11 cellular contexts compared by ENCODE assay signal in genomic region chr20:47607208-47607613, GRCh38.
A peak's percentile ranks its signal among the peaks of the same experiment; 100 is the strongest.
DNase-seq lines count a peak whose midpoint lies in the region; ATAC-seq, FAIRE-seq and TF ChIP-seq lines count a peak whose summit lies in the region.
"Had no signal": no experiment of that assay in that cellular context is flagged by ENCODE, and none has a peak within 500 bp of the region (broad histone marks: within the 10 kb centered on the region; RNA-seq: fewer than 3 reads in every experiment).

No MANE protein-coding gene starts in this region.

- no peaks in the 10 kb centered on the region for H3K9me3 ChIP-seq in CD4-positive, CD25-positive, alpha-beta regulatory T cell (ENCODE audit: control insufficient read depth in 2 of 2, low read length in 2 of 2)
- H3K9me3 ChIP-seq in keratinocyte (ENCODE audit: control insufficient read depth, low read depth, low read length) (no peaks in the 10 kb centered on the region), tibial artery (no peaks in the 10 kb centered on the region)
- H3K9me3 ChIP-seq: SJSA1 had no signal

- H3K27ac ChIP-seq in CD4-positive, CD25-positive, alpha-beta regulatory T cell (ENCODE audit: insufficient read depth, low read length, poor library complexity, severe bottlenecking): peak overlapping the region; percentile 61
- peak overlapping the region; percentile 59 for H3K27ac ChIP-seq in keratinocyte (ENCODE audit: control insufficient read depth, insufficient read depth, low read length)
- no peak overlapping the region for H3K27ac ChIP-seq in tibial artery
- H3K27ac ChIP-seq: SJSA1 had no signal

- TF ChIP-seq CTCF in keratinocyte (optimal IDR thresholded peaks at IDR 0.05 in 1 of 3, IDR thresholded peaks at IDR 0.05 in 1 of 3, conservative IDR thresholded peaks at IDR 0.05 in 1 of 3; ENCODE audit: extremely low read depth in 1 of 3, insufficient read depth in 2 of 3, low read length in 3 of 3) (no peak), tibial artery (IDR thresholded peaks at IDR 0.05) (no peak)

- no peak overlapping the region for H2AFZ ChIP-seq in keratinocyte (ENCODE audit: control insufficient read depth, low read length)

- H3K36me3 ChIP-seq in CD4-positive, CD25-positive, alpha-beta regulatory T cell (ENCODE audit: control insufficient read depth, insufficient read depth, low read length): no peaks in the 10 kb centered on the region
- H3K36me3 ChIP-seq in keratinocyte (ENCODE audit: control insufficient read depth in 2 of 2, extremely low read depth in 1 of 2, insufficient read depth in 2 of 2, low read length in 2 of 2) (no peaks in the 10 kb centered on the region), tibial artery (no peaks in the 10 kb centered on the region)
- H3K36me3 ChIP-seq: heart left ventricle, SJSA1 had no signal

- peak overlapping the region; percentile 11 to 91 (median 24) for H3K27ac Mint-ChIP-seq in CD4-positive, CD25-positive, alpha-beta regulatory T cell
- H3K27ac Mint-ChIP-seq in activated T-helper 17 cell treated with anti-CD3 and anti-CD28 coated beads, Interleukin-2, amount 50 U/mL, for 72 hours: peak overlapping the region; percentile 94

- peaks cover 71% of the 10 kb centered on the region for H3K4me1 ChIP-seq in CD4-positive, CD25-positive, alpha-beta regulatory T cell (ENCODE audit: control insufficient read depth, insufficient read depth, low read length, poor library complexity, severe bottlenecking)
- peaks cover 20% of the 10 kb centered on the region for H3K4me1 ChIP-seq in keratinocyte (ENCODE audit: control insufficient read depth, extremely low read depth, insufficient read depth, low read length)
- H3K4me1 ChIP-seq in tibial artery: peaks cover 0 to 18% (median 9%) of the 10 kb centered on the region in 4 donors

- no peak for FAIRE-seq in keratinocyte (lab: Jason Lieb, UNC)
- no peak for FAIRE-seq in frontal cortex (lab: Jason Lieb, UNC)
- FAIRE-seq: urothelium cell line had no signal

- peak overlapping the region; percentile 47 for H3K4me2 ChIP-seq in keratinocyte (ENCODE audit: control insufficient read depth, extremely low read depth, insufficient read depth, low read depth, low read length)

- no peaks in the 10 kb centered on the region for H4K20me1 ChIP-seq in keratinocyte (ENCODE audit: control insufficient read depth, extremely low read depth, insufficient read depth, low read length)

- no peaks in the 10 kb centered on the region for H3K9me1 ChIP-seq in keratinocyte (ENCODE audit: control insufficient read depth, extremely low read depth, insufficient read depth, low read length)

- no peaks in the 10 kb centered on the region for H3K27me3 Mint-ChIP-seq in CD4-positive, CD25-positive, alpha-beta regulatory T cell
- H3K27me3 Mint-ChIP-seq in activated T-helper 17 cell treated with anti-CD3 and anti-CD28 coated beads, Interleukin-2, amount 50 U/mL, for 72 hours: no peaks in the 10 kb centered on the region

- peak overlapping the region in 3 of 4 donors; percentile 12 to 60 (median 14) for H3K4me3 Mint-ChIP-seq in CD4-positive, CD25-positive, alpha-beta regulatory T cell
- peak overlapping the region; percentile 74 for H3K4me3 Mint-ChIP-seq in activated T-helper 17 cell treated with anti-CD3 and anti-CD28 coated beads, Interleukin-2, amount 50 U/mL, for 72 hours

- peaks cover 10% of the 10 kb centered on the region for H3K36me3 Mint-ChIP-seq in CD4-positive, CD25-positive, alpha-beta regulatory T cell
- peaks cover 46% of the 10 kb centered on the region for H3K36me3 Mint-ChIP-seq in activated T-helper 17 cell treated with anti-CD3 and anti-CD28 coated beads, Interleukin-2, amount 50 U/mL, for 72 hours (ENCODE audit: low read depth)

- H3K9me3 Mint-ChIP-seq in CD4-positive, CD25-positive, alpha-beta regulatory T cell: no peaks in the 10 kb centered on the region
- H3K9me3 Mint-ChIP-seq in activated T-helper 17 cell treated with anti-CD3 and anti-CD28 coated beads, Interleukin-2, amount 50 U/mL, for 72 hours: no peaks in the 10 kb centered on the region

- H3K4me3 ChIP-seq in CD4-positive, CD25-positive, alpha-beta regulatory T cell (ENCODE audit: low read depth, low read length): peak overlapping the region; percentile 52
- no peak overlapping the region for H3K4me3 ChIP-seq in keratinocyte (ENCODE audit: control insufficient read depth in 2 of 3, extremely low read depth in 1 of 3, insufficient read depth in 2 of 3, low read depth in 1 of 3, low read length in 3 of 3)
- no peak overlapping the region for H3K4me3 ChIP-seq in tibial artery
- H3K4me3 ChIP-seq: heart left ventricle, SJSA1 had no signal

- ATAC-seq in CD4-positive, CD25-positive, alpha-beta regulatory T cell (ENCODE audit: low read depth in 2 of 2): peak; percentile 40 to 60
- peak; percentile 67 for ATAC-seq in activated T-helper 17 cell treated with anti-CD3 and anti-CD28 coated beads, Interleukin-2, amount 50 U/mL, for 72 hours (replicated peaks)
- ATAC-seq: heart left ventricle had no signal

- DNase-seq in CD4-positive, CD25-positive, alpha-beta regulatory T cell: peak in 1 of 3 donors; percentile 60
- DNase-seq in KBM-7 (peak; percentile 20), keratinocyte (ENCODE audit: low read depth, low spot score) (no peak), frontal cortex (ENCODE audit: low spot score in 2 of 2) (no peak), tibial artery (no peak), UCSD-AML1 (lab: John Stamatoyannopoulos, UW; ENCODE audit: unreplicated experiment) (no peak), SW 1271 (lab: John Stamatoyannopoulos, UW) (no peak)
- DNase-seq: heart left ventricle had no signal

- intact Hi-C loops in tibial artery (cut with DNase I; ENCODE audit: low total_unique reads): no loop called here

- in situ Hi-C loops in KBM-7 (cut with MboI; ENCODE audit: low pct_unique_long_range_greater_than_20kb, low sequenced_read_pairs): no loop called here

- no peaks in the 10 kb centered on the region for H3K27me3 ChIP-seq in CD4-positive, CD25-positive, alpha-beta regulatory T cell (ENCODE audit: control insufficient read depth, insufficient read depth, low read length)
- H3K27me3 ChIP-seq in keratinocyte (ENCODE audit: control insufficient read depth, extremely low read depth, insufficient read depth, low read length) (no peaks in the 10 kb centered on the region), tibial artery (no peaks in the 10 kb centered on the region)
- H3K27me3 ChIP-seq: heart left ventricle, SJSA1 had no signal

- H3K4me1 Mint-ChIP-seq in CD4-positive, CD25-positive, alpha-beta regulatory T cell: peaks cover 59 to 91% (median 74%) of the 10 kb centered on the region in 4 donors
- H3K4me1 Mint-ChIP-seq in activated T-helper 17 cell treated with anti-CD3 and anti-CD28 coated beads, Interleukin-2, amount 50 U/mL, for 72 hours: peaks cover 43% of the 10 kb centered on the region

- no peak overlapping the region for H3K9ac ChIP-seq in keratinocyte (ENCODE audit: control insufficient read depth, extremely low read depth, insufficient read depth, low read length)

- dilution Hi-C loops in keratinocyte (cut with MboI; ENCODE audit: extremely low pct_ligation_motif_present, low sequenced_read_pairs): no loop called here

- H3K79me2 ChIP-seq in keratinocyte (ENCODE audit: control insufficient read depth, insufficient read depth, low read length): peaks cover 27% of the 10 kb centered on the region

Comparison
In these comparisons a context has a peak if more than half of its experiments do, and no peak if none do; other contexts are left out.
1. H3K27ac ChIP-seq: peak in CD4-positive, CD25-positive, alpha-beta regulatory T cell (single experiment) and keratinocyte (single experiment); none in tibial artery (0 of 2).